9 cellular contexts compared by ENCODE assay signal in genomic region chr13:79679334-79679733, GRCh38.
DNase-seq lines count a peak whose midpoint lies in the region; ATAC-seq and TF ChIP-seq lines count a peak whose summit lies in the region.
"Had no signal": no experiment of that assay in that cellular context is flagged by ENCODE, and none has a peak within 500 bp of the region (broad histone marks: within the 10 kb centered on the region; RNA-seq: fewer than 3 reads in every experiment).

No MANE protein-coding gene starts in this region.

- TF ChIP-seq CTCF in astrocyte of the cerebellum (IDR thresholded peaks at IDR 0.05; ENCODE audit: low read depth, low read length, missing control alignments) = peak; percentile 78

- DNase-seq in DMS53 treated with DMSO at 0.1 percent for 48 hours (lab: John Stamatoyannopoulos, UW; ENCODE audit: unreplicated experiment) (peak; percentile 23), NOMO-1 treated with DMSO at 0.1 percent for 48 hours (lab: John Stamatoyannopoulos, UW; ENCODE audit: unreplicated experiment) (peak; percentile 52), astrocyte of the cerebellum (ENCODE audit: low read depth) (peak; percentile 62), iPS-NIHi7 (ENCODE audit: extremely low spot score) (peak; percentile 56), middle frontal gyrus (ENCODE audit: extremely low spot score, low spot score) (no peak)
- peak in 3 of 4 experiments; percentile 4 to 29 (median 14) for DNase-seq in stimulated activated CD4-positive, alpha-beta T cell treated with anti-CD3 and anti-CD28 coated beads, Interleukin-1b, Interleukin-23, amount 100 ng/mL, for 24 hours (ENCODE audit: low read depth in 4 of 4, low spot score in 1 of 4)
- DNase-seq: activated naive CD8-positive, alpha-beta T cell treated with anti-CD3 and anti-CD28 coated beads, Interleukin-2, amount 10 ng/mL, durations not matched to agents 7 days and 5 days had no signal

- in situ Hi-C loops in astrocyte of the cerebellum (cut with HindIII; ENCODE audit: low sequenced_read_pairs) = no loop called here

- H3K4me3 ChIP-seq in astrocyte of the cerebellum (ENCODE audit: low read depth, low read length) = no peak overlapping the region

- peak; percentile 74 for ATAC-seq in GM19395 (IDR thresholded peaks at IDR 0.05; ENCODE audit: unreplicated experiment)
- ATAC-seq in HG03469 (IDR thresholded peaks at IDR 0.05; ENCODE audit: unreplicated experiment) = peak; percentile 73
